ENCODE assay signal across 8 cellular contexts in the genomic region with DNA sequence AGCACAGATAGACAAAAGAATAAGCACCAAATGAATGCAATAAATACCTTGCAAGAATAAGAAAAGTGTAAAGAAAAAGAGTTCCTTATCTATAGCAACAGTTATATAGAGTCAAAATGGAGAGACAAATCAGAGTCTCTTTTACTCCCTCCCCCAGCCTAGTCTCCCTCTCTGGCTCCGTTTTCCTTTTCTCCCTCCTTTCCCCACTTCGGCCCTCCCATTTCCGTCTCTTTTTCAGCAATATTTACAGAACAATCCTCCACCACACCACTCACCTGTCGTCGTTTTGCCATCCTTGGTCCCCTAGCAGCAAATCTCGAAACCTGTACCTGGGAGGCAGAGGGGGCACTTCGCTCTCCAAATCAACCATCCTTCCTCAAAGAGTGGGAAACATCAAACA. TPM values are rescaled to one million over a fixed set of nuclear protein-coding genes. Genes with fewer than 3 reads are reported as not detected.
DNase-seq lines count a peak whose midpoint lies in the region; ATAC-seq and TF ChIP-seq lines count a peak whose summit lies in the region.

No MANE protein-coding gene starts in this region.

- no peak for DNase-seq in AG09309 (ENCODE audit: low read depth)
- peak; percentile 9 for DNase-seq in M059J (ENCODE audit: low read depth)
- DNase-seq in colonic mucosa: no peak
- no peak for DNase-seq in DMS79 treated with DMSO at 0.1 percent for 48 hours (lab: John Stamatoyannopoulos, UW)
- no peak for DNase-seq in DMS 273 (lab: John Stamatoyannopoulos, UW; ENCODE audit: unreplicated experiment)
- no peak for DNase-seq in mesenteric fat pad (ENCODE audit: low spot score)

- no peaks in the 10 kb centered on the region for H3K36me3 ChIP-seq in colonic mucosa
- H3K36me3 ChIP-seq in muscle layer of colon (ENCODE audit: insufficient read depth, low read length): no peaks in the 10 kb centered on the region

- ATAC-seq in HG03460 (IDR thresholded peaks at IDR 0.05; ENCODE audit: unreplicated experiment): no peak

- H3K27me3 ChIP-seq in colonic mucosa (no peaks in the 10 kb centered on the region), muscle layer of colon (ENCODE audit: control insufficient read depth in 1 of 2, insufficient read depth in 2 of 2, low read length in 2 of 2) (no peaks in the 10 kb centered on the region)

- H3K4me1 ChIP-seq in colonic mucosa (no peaks in the 10 kb centered on the region), muscle layer of colon (ENCODE audit: insufficient read depth, low read length) (peaks cover 5% of the 10 kb centered on the region)

- intact Hi-C loops in colonic mucosa (cut with DNase I): no loop called here

- H3K4me3 ChIP-seq in AG09309 (ENCODE audit: control insufficient read depth, low read depth, low read length) (peak overlapping the region; percentile 71), colonic mucosa (peak overlapping the region; percentile 12), muscle layer of colon (ENCODE audit: low read depth in 1 of 2, low read length in 2 of 2) (peak overlapping the region; percentile 49 to 75)

- H3K9me3 ChIP-seq in colonic mucosa (no peaks in the 10 kb centered on the region), muscle layer of colon (ENCODE audit: low read length) (no peaks in the 10 kb centered on the region)

- H3K27ac ChIP-seq in colonic mucosa (peak overlapping the region; percentile 37), muscle layer of colon (ENCODE audit: low read depth, low read length) (no peak overlapping the region)

- no peak overlapping the region for H3K9ac ChIP-seq in colonic mucosa (ENCODE audit: low read depth in 2 of 2, low read length in 2 of 2)
- peak overlapping the region; percentile 38 for H3K9ac ChIP-seq in muscle layer of colon (ENCODE audit: low read length)

- TF ChIP-seq CTCF in AG09309 (IDR thresholded peaks at IDR 0.05; ENCODE audit: control insufficient read depth, insufficient read depth, low read depth, low read length, missing control alignments) (no peak), colonic mucosa (IDR thresholded peaks at IDR 0.05) (no peak)

RNA-seq across cellular contexts. Expression of a gene that starts 0.3 kb away (rescaled TPM):
- total RNA-seq in M059J (2014; rRNA removed; shearing (Covaris generic)): 1.9 and 2.3 TPM in 2 replicates
- total RNA-seq in colonic mucosa (under 1 TPM; 0.56 to 0.82 TPM), mesenteric fat pad (0.93 TPM)

RNA-seq across cellular contexts. Expression of a gene that starts 43.9 kb away (rescaled TPM):
- 58.0 and 76.5 TPM in 2 replicates for total RNA-seq in M059J (2014; rRNA removed; shearing (Covaris generic))
- total RNA-seq in colonic mucosa (10 to 100 TPM; 15.4 to 20.5 TPM), mesenteric fat pad (72.7 TPM)

Comparison
In these comparisons a context has a peak if more than half of its experiments do, and no peak if none do; other contexts are left out.
1. H3K4me3 ChIP-seq: peak in every context shown above with its lines; median percentile 71 in AG09309; 62 in muscle layer of colon; 12 in colonic mucosa.